In genomic region chr6:31712296-31712695, GRCh38 we compare ENCODE assay signal across 10 cellular contexts. TPM values are rescaled to one million over a fixed set of nuclear protein-coding genes. Genes with fewer than 3 reads are reported as not detected.
DNase-seq lines count a peak whose midpoint lies in the region; ATAC-seq and TF ChIP-seq lines count a peak whose summit lies in the region.
"Had no signal": no experiment of that assay in that cellular context is flagged by ENCODE, and none has a peak within 500 bp of the region (broad histone marks: within the 10 kb centered on the region; RNA-seq: fewer than 3 reads in every experiment).

No MANE protein-coding gene starts in this region.

- CTCF ChIA-PET in CD4-positive, alpha-beta T cell (lab: Charles Lee): interaction anchor here (0.5 to 1.6 kb wide), 4 partner anchors 26 to 145 kb away, joined by 3 to 5 read pairs (median 4); no protein-coding TSS in a partner anchor
- CTCF ChIA-PET in activated CD8-positive, alpha-beta T cell treated with anti-CD3 and anti-CD28 coated beads for 36 hours (lab: Charles Lee): interaction anchor here (1.4 to 2.0 kb wide), 2 partner anchors 11 to 95 kb away, joined by 3 to 5 read pairs; partner anchors contain the start of genes LSM2 and MPIG6B

- no peaks in the 10 kb centered on the region for H3K9me3 ChIP-seq in CD4-positive, alpha-beta T cell (ENCODE audit: control insufficient read depth, low read length)
- H3K9me3 ChIP-seq: colonic mucosa, thyroid gland had no signal

- POLR2A ChIA-PET in CD4-positive, alpha-beta T cell (lab: Charles Lee): interaction anchor here (1.2 to 1.9 kb wide), 4 partner anchors 9 to 118 kb away, joined by 3 to 7 read pairs (median 5); partner anchors contain the start of genes ABHD16A and LSM2
- POLR2A ChIA-PET in activated CD8-positive, alpha-beta T cell treated with anti-CD3 and anti-CD28 coated beads for 36 hours (lab: Charles Lee): interaction anchor here (1.6 kb wide), 1 partner anchor 9 kb away, joined by 5 read pairs; the partner anchor contains the start of gene ABHD16A

- TF ChIP-seq CTCF in CD4-positive, alpha-beta T cell (IDR thresholded peaks at IDR 0.05): no peak
- peak; percentile 43; the same call in 1 of the 2 replicates for TF ChIP-seq CTCF in HFFc6 (IDR thresholded peaks at IDR 0.05)
- TF ChIP-seq CTCF in activated CD8-positive, alpha-beta T cell treated with anti-CD3 and anti-CD28 coated beads for 36 hours (IDR thresholded peaks at IDR 0.05): no peak
- no peak for TF ChIP-seq CTCF in mesothelial cell of epicardium (IDR thresholded peaks at IDR 0.05; ENCODE audit: unreplicated experiment)
- no peak for TF ChIP-seq CTCF in osteocyte (IDR thresholded peaks at IDR 0.05)

- H3K27ac Mint-ChIP-seq in CD4-positive, alpha-beta T cell: no peak overlapping the region
- H3K27ac Mint-ChIP-seq in HFFc6 (no peak overlapping the region), mesothelial cell of epicardium (peak overlapping the region; percentile 69), osteocyte (ENCODE audit: unreplicated experiment) (no peak overlapping the region)
- H3K27ac Mint-ChIP-seq in activated CD8-positive, alpha-beta T cell treated with anti-CD3 and anti-CD28 coated beads for 36 hours: no peak overlapping the region

- peaks cover 16% of the 10 kb centered on the region for H3K4me1 Mint-ChIP-seq in CD4-positive, alpha-beta T cell (ENCODE audit: low read depth)
- H3K4me1 Mint-ChIP-seq in HFFc6 (ENCODE audit: low read depth) (no peaks in the 10 kb centered on the region), mesothelial cell of epicardium (peaks cover 28% of the 10 kb centered on the region), osteocyte (ENCODE audit: unreplicated experiment) (peaks cover 6% of the 10 kb centered on the region)
- H3K4me1 Mint-ChIP-seq in activated CD8-positive, alpha-beta T cell treated with anti-CD3 and anti-CD28 coated beads for 36 hours (ENCODE audit: low read depth): peaks cover 14% of the 10 kb centered on the region

- H3K27me3 Mint-ChIP-seq in CD4-positive, alpha-beta T cell: no peaks in the 10 kb centered on the region
- H3K27me3 Mint-ChIP-seq in HFFc6 (ENCODE audit: insufficient read depth): peaks cover 28% of the 10 kb centered on the region
- no peaks in the 10 kb centered on the region for H3K27me3 Mint-ChIP-seq in activated CD8-positive, alpha-beta T cell treated with anti-CD3 and anti-CD28 coated beads for 36 hours
- no peaks in the 10 kb centered on the region for H3K27me3 Mint-ChIP-seq in mesothelial cell of epicardium (ENCODE audit: low read depth)
- peaks cover 9% of the 10 kb centered on the region for H3K27me3 Mint-ChIP-seq in osteocyte (ENCODE audit: unreplicated experiment)

- intact Hi-C loops in CD4-positive, alpha-beta T cell (cut with DNase I, micrococcal nuclease): no loop called here
- intact Hi-C loops in activated CD8-positive, alpha-beta T cell treated with anti-CD3 and anti-CD28 coated beads for 36 hours (cut with micrococcal nuclease): no loop called here

- no peaks in the 10 kb centered on the region for H3K36me3 Mint-ChIP-seq in CD4-positive, alpha-beta T cell (ENCODE audit: low read depth)
- H3K36me3 Mint-ChIP-seq in HFFc6 (ENCODE audit: low read depth) (no peaks in the 10 kb centered on the region), mesothelial cell of epicardium (no peaks in the 10 kb centered on the region), osteocyte (ENCODE audit: unreplicated experiment) (no peaks in the 10 kb centered on the region)
- no peaks in the 10 kb centered on the region for H3K36me3 Mint-ChIP-seq in activated CD8-positive, alpha-beta T cell treated with anti-CD3 and anti-CD28 coated beads for 36 hours (ENCODE audit: low read depth)

- no peaks in the 10 kb centered on the region for H3K9me3 Mint-ChIP-seq in CD4-positive, alpha-beta T cell
- H3K9me3 Mint-ChIP-seq in HFFc6 (no peaks in the 10 kb centered on the region), mesothelial cell of epicardium (no peaks in the 10 kb centered on the region), osteocyte (ENCODE audit: unreplicated experiment) (no peaks in the 10 kb centered on the region)
- no peaks in the 10 kb centered on the region for H3K9me3 Mint-ChIP-seq in activated CD8-positive, alpha-beta T cell treated with anti-CD3 and anti-CD28 coated beads for 36 hours

- peak; percentile 49 for ATAC-seq in CD4-positive, alpha-beta T cell (ENCODE audit: poor library complexity)
- peak; percentile 51 for ATAC-seq in activated CD8-positive, alpha-beta T cell treated with anti-CD3 and anti-CD28 coated beads for 36 hours
- ATAC-seq in HG03342 (IDR thresholded peaks at IDR 0.05; ENCODE audit: unreplicated experiment) (no peak), GM19395 (IDR thresholded peaks at IDR 0.05; ENCODE audit: unreplicated experiment) (no peak)

- DNase-seq in CD4-positive, alpha-beta T cell: peak in 2 of 10 experiments; percentile 15 to 16
- DNase-seq in HFFc6: no peak
- DNase-seq in activated CD8-positive, alpha-beta T cell treated with anti-CD3 and anti-CD28 coated beads for 36 hours: no peak
- DNase-seq in mesothelial cell of epicardium (ENCODE audit: low spot score in 2 of 2, unreplicated experiment in 2 of 2): no peak
- no peak for DNase-seq in KBM-7
- no peak for DNase-seq in osteocyte (ENCODE audit: extremely low spot score, unreplicated experiment)
- DNase-seq: colonic mucosa, thyroid gland had no signal

- no peak overlapping the region for H3K4me3 Mint-ChIP-seq in CD4-positive, alpha-beta T cell
- no peak overlapping the region for H3K4me3 Mint-ChIP-seq in HFFc6
- H3K4me3 Mint-ChIP-seq in activated CD8-positive, alpha-beta T cell treated with anti-CD3 and anti-CD28 coated beads for 36 hours: no peak overlapping the region
- H3K4me3 Mint-ChIP-seq in mesothelial cell of epicardium: no peak overlapping the region
- no peak overlapping the region for H3K4me3 Mint-ChIP-seq in osteocyte (ENCODE audit: unreplicated experiment)

- in situ Hi-C loops in KBM-7 (cut with MboI; ENCODE audit: low pct_unique_long_range_greater_than_20kb, low sequenced_read_pairs): no loop called here

- no peaks in the 10 kb centered on the region for H3K27me3 ChIP-seq in CD4-positive, alpha-beta T cell (ENCODE audit: control insufficient read depth, insufficient read depth, low read length)
- H3K27me3 ChIP-seq: colonic mucosa, thyroid gland had no signal

- no peak overlapping the region for H3K27ac ChIP-seq in CD4-positive, alpha-beta T cell (ENCODE audit: low read depth, low read length)
- H3K27ac ChIP-seq: colonic mucosa had no signal

RNA-seq across cellular contexts. Expression of gene LY6G6D, which starts 2.9 kb away (rescaled TPM):
- total RNA-seq in CD4-positive, alpha-beta T cell: not detected
- not detected for total RNA-seq in HFFc6 (2021; fragmentation: NEBNext Ultra II Directional; extraction: Animal tissue kit (Norgen Biotek cat#: 25700))
- not detected for total RNA-seq in activated CD8-positive, alpha-beta T cell treated with anti-CD3 and anti-CD28 coated beads for 36 hours
- total RNA-seq in mesothelial cell of epicardium: 0.67 to 1.8 TPM (median 0.82 TPM) in 3 replicates
- not detected in 2 replicates for total RNA-seq in osteocyte
- total RNA-seq: colonic mucosa, thyroid gland had no signal

RNA-seq across cellular contexts. Expression of gene LY6G6F, which starts 5.6 kb away (rescaled TPM):
- not detected for total RNA-seq in CD4-positive, alpha-beta T cell
- not detected for total RNA-seq in HFFc6 (2021; fragmentation: NEBNext Ultra II Directional; extraction: Animal tissue kit (Norgen Biotek cat#: 25700))
- total RNA-seq in activated CD8-positive, alpha-beta T cell treated with anti-CD3 and anti-CD28 coated beads for 36 hours: not detected
- total RNA-seq in mesothelial cell of epicardium: not detected in 3 replicates
- total RNA-seq in osteocyte: not detected in 2 replicates
- total RNA-seq: colonic mucosa, thyroid gland had no signal

RNA-seq across cellular contexts. Expression of gene ABHD16A, which starts 9.2 kb away (rescaled TPM):
- 10 to 100 TPM; 52.3 to 59.3 TPM for total RNA-seq in CD4-positive, alpha-beta T cell
- total RNA-seq in HFFc6 (2021; fragmentation: NEBNext Ultra II Directional; extraction: Animal tissue kit (Norgen Biotek cat#: 25700)): 10 to 100 TPM; 27.4 to 39.6 (median 32.0) TPM
- 10 to 100 TPM; 23.7 to 24.3 TPM for total RNA-seq in activated CD8-positive, alpha-beta T cell treated with anti-CD3 and anti-CD28 coated beads for 36 hours
- total RNA-seq in mesothelial cell of epicardium (54.1 to 55.4 TPM (median 54.6 TPM) in 3 replicates), osteocyte (46.6 and 50.5 TPM in 2 replicates)

RNA-seq across cellular contexts. Expression of gene LY6G6C, which starts 9.2 kb away (rescaled TPM):
- total RNA-seq in CD4-positive, alpha-beta T cell: not detected
- total RNA-seq in HFFc6 (2021; fragmentation: NEBNext Ultra II Directional; extraction: Animal tissue kit (Norgen Biotek cat#: 25700)): not detected
- total RNA-seq in activated CD8-positive, alpha-beta T cell treated with anti-CD3 and anti-CD28 coated beads for 36 hours: not detected
- total RNA-seq in mesothelial cell of epicardium (0.89 to 1.4 TPM (median 1.3 TPM) in 3 replicates), osteocyte (not detected in 2 replicates)
- total RNA-seq: thyroid gland had no signal

RNA-seq across cellular contexts. Expression of gene MPIG6B, which starts 10.9 kb away (rescaled TPM):
- under 1 TPM; 0.11 to 0.17 TPM for total RNA-seq in CD4-positive, alpha-beta T cell
- total RNA-seq in HFFc6 (2021; fragmentation: NEBNext Ultra II Directional; extraction: Animal tissue kit (Norgen Biotek cat#: 25700)): not detected
- total RNA-seq in activated CD8-positive, alpha-beta T cell treated with anti-CD3 and anti-CD28 coated beads for 36 hours: under 1 TPM; 0.65 to 0.81 TPM
- total RNA-seq in mesothelial cell of epicardium (0.16 to 0.33 TPM (median 0.25 TPM) in 3 replicates), osteocyte (not detected in 2 replicates)

Comparison
In these comparisons a context has a peak if more than half of its experiments do, and no peak if none do; other contexts are left out.
1. ATAC-seq: peak in CD4-positive, alpha-beta T cell (single experiment) and activated CD8-positive, alpha-beta T cell treated with anti-CD3 and anti-CD28 coated beads for 36 hours (single experiment); none in HG03342 (single experiment) and GM19395 (single experiment).